Comparison of ENCODE assay signal across 9 cellular contexts in the genomic region with DNA sequence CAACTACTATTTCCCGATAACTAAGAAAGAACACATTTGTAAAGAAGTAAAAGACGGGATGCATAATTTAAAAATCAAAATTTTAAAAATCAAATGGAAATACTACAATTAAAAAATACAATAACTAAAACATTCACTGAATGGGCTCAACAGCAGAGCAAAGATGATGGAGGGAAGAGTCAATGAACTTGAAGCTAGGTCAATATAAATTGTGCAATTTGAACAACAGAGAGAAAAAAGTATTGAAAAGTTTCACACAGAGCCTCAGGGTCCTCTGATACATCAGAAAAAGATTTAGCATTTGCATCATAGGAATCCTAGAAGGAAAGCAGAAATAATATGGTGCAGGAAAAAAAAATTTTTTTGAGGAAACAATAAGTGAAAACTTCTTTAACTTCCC.
"Had no signal": no experiment of that assay in that cellular context is flagged by ENCODE, and none has a peak within 500 bp of the region (broad histone marks: within the 10 kb centered on the region; RNA-seq: fewer than 3 reads in every experiment).

No MANE protein-coding gene starts in this region.

- H3K4me3 ChIP-seq: GM23248, HAP-1, K562 had no signal

- H3K9me3 ChIP-seq: HAP-1 had no signal

- H3K27ac ChIP-seq: GM23248, HL-60 had no signal

- H3K27ac Mint-ChIP-seq: HFFc6 had no signal

- FAIRE-seq: K562 had no signal

- DNase-seq: GM23248, GOT3, H7, HFFc6, IMR-90 had no signal

- ATAC-seq: HCT116, K562 had no signal

- H3K4me1 ChIP-seq: HAP-1 had no signal

- H3K36me3 ChIP-seq: HAP-1 had no signal
